ENCODE assay signal across 1 cellular context in genomic region chr9:123302348-123303214, GRCh38.
TF ChIP-seq lines count a peak whose summit lies in the region.

No MANE protein-coding gene starts in this region.

TF ChIP-seq in endothelial cell of umbilical vein, 7 proteins besides CTCF, POLR2A, EP300 and RAD21:
- no peak for TF ChIP-seq MAX (IDR thresholded peaks at IDR 0.05; ENCODE audit: insufficient read depth, insufficient read length)
- TF ChIP-seq POLR2AphosphoS5 (IDR thresholded peaks at IDR 0.05; ENCODE audit: insufficient read depth, low read depth, low read length) = no peak
- no peak for TF ChIP-seq MYC (IDR thresholded peaks at IDR 0.05; ENCODE audit: low read depth, low read length)
- TF ChIP-seq GATA2 (IDR thresholded peaks at IDR 0.05; ENCODE audit: insufficient read depth, insufficient read length, low read depth, low read length) = peak; percentile 51
